1 cellular context compared by ENCODE assay signal in genomic region chr5:5558102-5558501, GRCh38.
TF ChIP-seq lines count a peak whose summit lies in the region.

No MANE protein-coding gene starts in this region.

TF ChIP-seq in K562, 482 proteins besides CTCF, POLR2A, EP300 and RAD21 (continued from another document):
- TF ChIP-seq, protein P1, sequence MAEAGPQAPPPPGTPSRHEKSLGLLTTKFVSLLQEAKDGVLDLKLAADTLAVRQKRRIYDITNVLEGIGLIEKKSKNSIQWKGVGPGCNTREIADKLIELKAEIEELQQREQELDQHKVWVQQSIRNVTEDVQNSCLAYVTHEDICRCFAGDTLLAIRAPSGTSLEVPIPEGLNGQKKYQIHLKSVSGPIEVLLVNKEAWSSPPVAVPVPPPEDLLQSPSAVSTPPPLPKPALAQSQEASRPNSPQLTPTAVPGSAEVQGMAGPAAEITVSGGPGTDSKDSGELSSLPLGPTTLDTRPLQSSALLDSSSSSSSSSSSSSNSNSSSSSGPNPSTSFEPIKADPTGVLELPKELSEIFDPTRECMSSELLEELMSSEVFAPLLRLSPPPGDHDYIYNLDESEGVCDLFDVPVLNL (CRISPR knock-in tag; IDR thresholded peaks at IDR 0.05; ENCODE audit: low read depth): no peak
- TF ChIP-seq, protein P2, sequence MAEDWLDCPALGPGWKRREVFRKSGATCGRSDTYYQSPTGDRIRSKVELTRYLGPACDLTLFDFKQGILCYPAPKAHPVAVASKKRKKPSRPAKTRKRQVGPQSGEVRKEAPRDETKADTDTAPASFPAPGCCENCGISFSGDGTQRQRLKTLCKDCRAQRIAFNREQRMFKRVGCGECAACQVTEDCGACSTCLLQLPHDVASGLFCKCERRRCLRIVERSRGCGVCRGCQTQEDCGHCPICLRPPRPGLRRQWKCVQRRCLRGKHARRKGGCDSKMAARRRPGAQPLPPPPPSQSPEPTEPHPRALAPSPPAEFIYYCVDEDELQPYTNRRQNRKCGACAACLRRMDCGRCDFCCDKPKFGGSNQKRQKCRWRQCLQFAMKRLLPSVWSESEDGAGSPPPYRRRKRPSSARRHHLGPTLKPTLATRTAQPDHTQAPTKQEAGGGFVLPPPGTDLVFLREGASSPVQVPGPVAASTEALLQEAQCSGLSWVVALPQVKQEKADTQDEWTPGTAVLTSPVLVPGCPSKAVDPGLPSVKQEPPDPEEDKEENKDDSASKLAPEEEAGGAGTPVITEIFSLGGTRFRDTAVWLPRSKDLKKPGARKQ (CRISPR knock-in tag; IDR thresholded peaks at IDR 0.05): no peak
- no peak for TF ChIP-seq MBD2 (IDR thresholded peaks at IDR 0.05; ENCODE audit: borderline replicate concordance, low read depth)
- TF ChIP-seq CTBP1 (IDR thresholded peaks at IDR 0.05; ENCODE audit: borderline replicate concordance): peak; percentile 56; the same call in 1 of the 2 replicates
- peak; percentile 98 for TF ChIP-seq NFE2 (IDR thresholded peaks at IDR 0.05; ENCODE audit: low read depth)
- TF ChIP-seq ARID1B (IDR thresholded peaks at IDR 0.05): peak; percentile 47; the same call in 1 of the 2 replicates
- TF ChIP-seq ZNF766 (CRISPR knock-in tag; conservative IDR thresholded peaks at IDR 0.05): 0 out of 2 replicates have a peak, but pooled peaks have one; percentile 7
- TF ChIP-seq, protein P3, sequence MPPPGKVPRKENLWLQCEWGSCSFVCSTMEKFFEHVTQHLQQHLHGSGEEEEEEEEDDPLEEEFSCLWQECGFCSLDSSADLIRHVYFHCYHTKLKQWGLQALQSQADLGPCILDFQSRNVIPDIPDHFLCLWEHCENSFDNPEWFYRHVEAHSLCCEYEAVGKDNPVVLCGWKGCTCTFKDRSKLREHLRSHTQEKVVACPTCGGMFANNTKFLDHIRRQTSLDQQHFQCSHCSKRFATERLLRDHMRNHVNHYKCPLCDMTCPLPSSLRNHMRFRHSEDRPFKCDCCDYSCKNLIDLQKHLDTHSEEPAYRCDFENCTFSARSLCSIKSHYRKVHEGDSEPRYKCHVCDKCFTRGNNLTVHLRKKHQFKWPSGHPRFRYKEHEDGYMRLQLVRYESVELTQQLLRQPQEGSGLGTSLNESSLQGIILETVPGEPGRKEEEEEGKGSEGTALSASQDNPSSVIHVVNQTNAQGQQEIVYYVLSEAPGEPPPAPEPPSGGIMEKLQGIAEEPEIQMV (tag; conservative IDR thresholded peaks at IDR 0.05; ENCODE audit: low read depth): no peak
- TF ChIP-seq MAFG (tag; conservative IDR thresholded peaks at IDR 0.05): peak; percentile 91
- peak; percentile 81 for TF ChIP-seq MAFK (IDR thresholded peaks at IDR 0.05; ENCODE audit: low read length)
- TF ChIP-seq JUND (IDR thresholded peaks at IDR 0.05; ENCODE audit: borderline replicate concordance, low read depth, low read length): peak; percentile 38; the same call in 1 of the 2 replicates
- TF ChIP-seq JUND (tag; IDR thresholded peaks at IDR 0.05; ENCODE audit: borderline replicate concordance, low read depth, low read length): peak; percentile 49; the same call in 2 of the 3 replicates
- TF ChIP-seq, protein P4, sequence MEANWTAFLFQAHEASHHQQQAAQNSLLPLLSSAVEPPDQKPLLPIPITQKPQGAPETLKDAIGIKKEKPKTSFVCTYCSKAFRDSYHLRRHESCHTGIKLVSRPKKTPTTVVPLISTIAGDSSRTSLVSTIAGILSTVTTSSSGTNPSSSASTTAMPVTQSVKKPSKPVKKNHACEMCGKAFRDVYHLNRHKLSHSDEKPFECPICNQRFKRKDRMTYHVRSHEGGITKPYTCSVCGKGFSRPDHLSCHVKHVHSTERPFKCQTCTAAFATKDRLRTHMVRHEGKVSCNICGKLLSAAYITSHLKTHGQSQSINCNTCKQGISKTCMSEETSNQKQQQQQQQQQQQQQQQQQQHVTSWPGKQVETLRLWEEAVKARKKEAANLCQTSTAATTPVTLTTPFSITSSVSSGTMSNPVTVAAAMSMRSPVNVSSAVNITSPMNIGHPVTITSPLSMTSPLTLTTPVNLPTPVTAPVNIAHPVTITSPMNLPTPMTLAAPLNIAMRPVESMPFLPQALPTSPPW (CRISPR knock-in tag; IDR thresholded peaks at IDR 0.05): peak; percentile 39; the same call in 1 of the 2 replicates
- peak; percentile 25; the same call in 1 of the 2 replicates for TF ChIP-seq L3MBTL2 (IDR thresholded peaks at IDR 0.05)
- TF ChIP-seq ZFX (CRISPR knock-in tag; IDR thresholded peaks at IDR 0.05): no peak
- TF ChIP-seq ZNF316 (IDR thresholded peaks at IDR 0.05): peak; percentile 75; the same call in 1 of the 2 replicates
TF ChIP-seq in K562: peak in this region for 18.
